ENCODE assay signal across 31 cellular contexts in the genomic region with DNA sequence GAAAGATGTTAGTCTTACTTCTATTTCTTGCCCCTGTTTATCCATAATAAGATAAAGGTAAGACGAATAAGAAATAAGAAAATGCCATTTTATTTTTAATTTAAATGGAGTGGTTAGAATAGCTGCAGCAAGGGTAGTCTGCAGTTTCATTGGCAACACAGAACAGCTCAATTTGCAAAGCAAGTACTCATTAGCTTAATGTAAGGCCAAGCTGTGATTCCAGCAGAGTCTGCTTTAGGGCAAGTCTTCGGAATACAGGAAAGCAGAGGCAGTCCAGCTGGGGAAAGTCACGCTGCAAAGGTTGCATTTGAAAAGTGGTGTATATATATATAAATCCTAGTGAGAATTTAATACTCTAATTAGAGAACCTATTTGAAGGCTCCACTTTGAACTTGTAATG. TPM values are rescaled to one million over a fixed set of nuclear protein-coding genes. Genes with fewer than 3 reads are reported as not detected.
"Had no signal": no experiment of that assay in that cellular context is flagged by ENCODE, and none has a peak within 500 bp of the region (broad histone marks: within the 10 kb centered on the region; RNA-seq: fewer than 3 reads in every experiment).

No MANE protein-coding gene starts in this region.

- H3K27ac ChIP-seq: ascending aorta, cardiac muscle cell, VCaP had no signal

- H3K9me3 ChIP-seq: ascending aorta had no signal

- H3K4me1 ChIP-seq: ascending aorta had no signal

- H3K27me3 ChIP-seq: ascending aorta, cardiac muscle cell had no signal

- H3K4me3 ChIP-seq: ascending aorta, cardiac muscle cell had no signal

- H3K9me3 Mint-ChIP-seq: activated CD4-positive, alpha-beta T cell treated with anti-CD3 and anti-CD28 coated beads, Interleukin-2, amount 10 ng/mL, durations not matched to agents 24 days and 14 days; activated naive CD4-positive, alpha-beta T cell treated with anti-CD3 and anti-CD28 coated beads, Interleukin-2, amount 50 U/mL, for 24 hours; activated naive CD8-positive, alpha-beta T cell treated with anti-CD3 and anti-CD28 coated beads, Interleukin-2, amount 10 ng/mL, durations not matched to agents 7 days and 5 days; activated T-cell treated with anti-CD3 and anti-CD28 coated beads, Interleukin-2, amount 50 U/mL, for 24 hours; activated T-helper 2 cell treated with anti-CD3 and anti-CD28 coated beads, Interferon-gamma antibody, Interleukin-2, Interleukin-4, amounts not matched to agents 10 μg/mL and 5 μg/mL and 100 μg/mL, durations not matched to agents 14 hours and 24 hours and 36 hours had no signal

- H3K4me3 Mint-ChIP-seq: activated CD4-positive, alpha-beta T cell treated with anti-CD3 and anti-CD28 coated beads, Interleukin-2, amount 10 ng/mL, durations not matched to agents 24 days and 14 days; activated CD8-positive, alpha-beta T cell treated with anti-CD3 and anti-CD28 coated beads, Interleukin-2, amount 10 ng/mL, durations not matched to agents 7 days and 5 days; activated naive CD4-positive, alpha-beta T cell treated with anti-CD3 and anti-CD28 coated beads, Interleukin-2, amount 50 U/mL, for 24 hours; activated naive CD8-positive, alpha-beta T cell treated with anti-CD3 and anti-CD28 coated beads, Interleukin-2, amount 10 ng/mL, durations not matched to agents 7 days and 5 days; activated T-cell treated with anti-CD3 and anti-CD28 coated beads, Interleukin-2, amount 50 U/mL, for 24 hours had no signal

- DNase-seq: activated CD4-positive, alpha-beta T cell treated with anti-CD3 and anti-CD28 coated beads, Interleukin-2, amount 10 ng/mL, durations not matched to agents 24 days and 14 days; activated CD4-positive, alpha-beta T cell treated with anti-CD3 and anti-CD28 coated beads, Interleukin-2, amount 50 U/mL, for 4 hours; activated CD4-positive, CD25-positive, alpha-beta regulatory T cell; activated CD8-positive, alpha-beta T cell treated with anti-CD3 and anti-CD28 coated beads, Interleukin-2, amount 10 ng/mL, durations not matched to agents 7 days and 5 days; activated gamma-delta T cell; activated naive CD4-positive, alpha-beta T cell treated with Interleukin-2 at 50 U/mL for 16 hours; activated naive CD8-positive, alpha-beta T cell treated with anti-CD3 and anti-CD28 coated beads, Interleukin-2, amount 10 ng/mL, durations not matched to agents 7 days and 5 days; activated T-cell treated with anti-CD3 and anti-CD28 coated beads, Interleukin-2, amount 50 U/mL, for 24 hours; amygdala; Kasumi-1; MM.1S; MV-4-11; NCI-H1092; NCI-H1436 treated with DMSO at 0.1 percent for 48 hours; NCI-H187; NCI-H2029 treated with DMSO at 0.1 percent for 48 hours; NCI-H2107; NCI-H2171 treated with DMSO at 0.1 percent for 48 hours; NCI-H2227 treated with DMSO at 0.1 percent for 48 hours; NCI-H446; NCI-H510A treated with DMSO at 0.1 percent for 48 hours; Right ventricle myocardium superior; SW 1271; T-helper 1 cell; T-helper 2 cell; T-helper 9 cell had no signal

- ATAC-seq: activated CD8-positive, alpha-beta T cell treated with anti-CD3 and anti-CD28 coated beads, Interleukin-2, amount 10 ng/mL, durations not matched to agents 7 days and 5 days had no signal

- H3K36me3 ChIP-seq: ascending aorta, cardiac muscle cell had no signal

- H3K27ac Mint-ChIP-seq: activated CD4-positive, alpha-beta T cell treated with anti-CD3 and anti-CD28 coated beads, Interleukin-2, amount 10 ng/mL, durations not matched to agents 24 days and 14 days; activated CD8-positive, alpha-beta T cell treated with anti-CD3 and anti-CD28 coated beads, Interleukin-2, amount 10 ng/mL, durations not matched to agents 7 days and 5 days; activated naive CD4-positive, alpha-beta T cell treated with anti-CD3 and anti-CD28 coated beads, Interleukin-2, amount 50 U/mL, for 24 hours; activated naive CD8-positive, alpha-beta T cell treated with anti-CD3 and anti-CD28 coated beads, Interleukin-2, amount 10 ng/mL, durations not matched to agents 7 days and 5 days; activated T-cell treated with anti-CD3 and anti-CD28 coated beads, Interleukin-2, amount 50 U/mL, for 24 hours; activated T-helper 2 cell treated with anti-CD3 and anti-CD28 coated beads, Interferon-gamma antibody, Interleukin-2, Interleukin-4, amounts not matched to agents 10 μg/mL and 5 μg/mL and 100 μg/mL, durations not matched to agents 14 hours and 24 hours and 36 hours had no signal

- H3K36me3 Mint-ChIP-seq: activated naive CD4-positive, alpha-beta T cell treated with anti-CD3 and anti-CD28 coated beads, Interleukin-2, amount 50 U/mL, for 24 hours; activated naive CD8-positive, alpha-beta T cell treated with anti-CD3 and anti-CD28 coated beads, Interleukin-2, amount 10 ng/mL, durations not matched to agents 7 days and 5 days had no signal

RNA-seq across cellular contexts. Expression of gene ANXA10, which starts 59.0 kb away (rescaled TPM):
- total RNA-seq: activated CD4-positive, alpha-beta T cell treated with anti-CD3 and anti-CD28 coated beads, Interleukin-2, amount 10 ng/mL, durations not matched to agents 24 days and 14 days; activated CD8-positive, alpha-beta T cell treated with anti-CD3 and anti-CD28 coated beads, Interleukin-2, amount 10 ng/mL, durations not matched to agents 7 days and 5 days; activated naive CD8-positive, alpha-beta T cell treated with anti-CD3 and anti-CD28 coated beads, Interleukin-2, amount 10 ng/mL, durations not matched to agents 7 days and 5 days; activated T-helper 2 cell treated with anti-CD3 and anti-CD28 coated beads, Interferon-gamma antibody, Interleukin-2, Interleukin-4, amounts not matched to agents 10 μg/mL and 5 μg/mL and 100 μg/mL, durations not matched to agents 14 hours and 24 hours and 36 hours; ascending aorta; cardiac muscle cell; Right ventricle myocardium superior had no signal
- polyA plus RNA-seq: cardiac muscle cell had no signal
